ENCODE assay signal across 10 cellular contexts in the genomic region with DNA sequence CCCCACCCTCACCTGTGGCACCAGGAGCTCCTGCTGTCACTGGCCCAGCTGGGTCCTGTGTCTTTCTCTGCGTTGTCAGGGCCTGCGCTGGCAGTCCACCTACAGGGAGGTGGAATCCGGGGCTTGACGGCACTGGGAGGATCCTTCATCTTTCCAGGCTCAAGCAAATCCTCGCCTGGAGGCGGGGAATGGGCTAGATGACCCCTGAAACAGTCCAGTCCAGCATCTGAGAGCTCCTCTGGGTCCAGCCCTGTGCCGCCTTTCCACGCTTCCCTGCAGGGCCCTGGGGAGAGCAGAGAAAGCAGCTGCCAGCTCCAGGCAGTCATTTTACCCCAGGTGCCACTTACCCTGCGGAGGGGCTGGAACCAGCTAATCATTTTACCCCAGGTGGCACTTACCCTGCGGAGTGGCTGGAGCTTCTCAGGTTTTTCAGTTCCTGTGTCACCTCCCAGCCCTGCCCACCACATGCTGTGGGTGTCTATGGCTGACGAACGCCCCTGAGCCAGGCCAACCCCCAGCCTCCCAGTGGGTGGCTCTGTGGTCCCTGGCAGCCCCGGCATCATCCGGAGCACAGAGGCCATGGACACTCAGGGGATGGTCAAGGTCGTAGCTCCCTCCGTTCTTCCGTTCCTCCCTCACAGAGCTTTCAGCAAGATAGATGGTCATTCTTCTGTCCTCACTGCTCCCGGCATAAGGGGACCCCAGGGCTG. TPM values are rescaled to one million over a fixed set of nuclear protein-coding genes. Genes with fewer than 3 reads are reported as not detected.
DNase-seq lines count a peak whose midpoint lies in the region; ATAC-seq and TF ChIP-seq lines count a peak whose summit lies in the region.
"Had no signal": no experiment of that assay in that cellular context is flagged by ENCODE, and none has a peak within 500 bp of the region (broad histone marks: within the 10 kb centered on the region; RNA-seq: fewer than 3 reads in every experiment).

No MANE protein-coding gene starts in this region.

- H3K27ac Mint-ChIP-seq in nephron progenitor cell: no peak overlapping the region
- H3K27ac Mint-ChIP-seq: activated CD4-positive, alpha-beta memory T cell treated with anti-CD3 and anti-CD28 coated beads, Interleukin-2, amount 10 ng/mL, durations not matched to agents 7 days and 5 days had no signal

- TF ChIP-seq POLR2A in breast epithelium (IDR thresholded peaks at IDR 0.05): no peak

- DNase-seq in NCI-H128 (lab: John Stamatoyannopoulos, UW; ENCODE audit: unreplicated experiment) (peak; percentile 17), nephron progenitor cell (peak; percentile 18), HCEC 1CT (no peak), breast epithelium (ENCODE audit: low spot score in 2 of 2) (no peak)
- DNase-seq: amniotic stem cell, Caco-2 had no signal

- H3K4me2 ChIP-seq in DOHH2 (ENCODE audit: low read length): peak overlapping the region; percentile 96; the same call in 1 of the 2 replicates

- no peaks in the 10 kb centered on the region for H4K20me1 ChIP-seq in DOHH2 (ENCODE audit: control insufficient read depth, insufficient read depth, low read depth, low read length)

- H3K4me3 ChIP-seq in DOHH2 (ENCODE audit: low read length): 0 out of 2 replicates have a peak overlapping the region, but pooled peaks have one; percentile 80
- H3K4me3 ChIP-seq in breast epithelium: no peak overlapping the region

- peaks cover 49% of the 10 kb centered on the region for H3K27me3 Mint-ChIP-seq in nephron progenitor cell (ENCODE audit: low read depth, poor library complexity)

- intact Hi-C loops in breast epithelium (cut with DNase I; ENCODE audit: low total_unique reads): no loop called here

- H3K9me3 Mint-ChIP-seq in nephron progenitor cell: no peaks in the 10 kb centered on the region
- H3K9me3 Mint-ChIP-seq: activated CD4-positive, alpha-beta memory T cell treated with anti-CD3 and anti-CD28 coated beads, Interleukin-2, amount 10 ng/mL, durations not matched to agents 7 days and 5 days had no signal

- no peak for ATAC-seq in HG03159 (IDR thresholded peaks at IDR 0.05; ENCODE audit: unreplicated experiment)

- H3K4me3 Mint-ChIP-seq in nephron progenitor cell: peak overlapping the region; percentile 81

- H3K4me1 ChIP-seq in DOHH2 (ENCODE audit: control insufficient read depth, low read length) (peaks cover 34% of the 10 kb centered on the region), breast epithelium (no peaks in the 10 kb centered on the region)

- H3F3A ChIP-seq in DOHH2 (ENCODE audit: control insufficient read depth, insufficient read depth): peaks cover 9% of the 10 kb centered on the region; the same call in 1 of the 2 replicates

- no peak for TF ChIP-seq CTCF in DOHH2 (IDR thresholded peaks at IDR 0.05; ENCODE audit: low read depth, low read length, poor library complexity, severe bottlenecking)
- no peak for TF ChIP-seq CTCF in nephron progenitor cell (IDR thresholded peaks at IDR 0.05)
- no peak for TF ChIP-seq CTCF in breast epithelium (IDR thresholded peaks at IDR 0.05)

- peaks cover 31% of the 10 kb centered on the region for H3K4me1 Mint-ChIP-seq in nephron progenitor cell

- H3K36me3 ChIP-seq in DOHH2 (ENCODE audit: control insufficient read depth, low read length): no peaks in the 10 kb centered on the region
- H3K36me3 ChIP-seq in breast epithelium: no peaks in the 10 kb centered on the region

- H3K36me3 Mint-ChIP-seq in nephron progenitor cell (ENCODE audit: low read depth): no peaks in the 10 kb centered on the region

- H3K27me3 ChIP-seq in DOHH2 (ENCODE audit: control insufficient read depth, low read length): peaks cover 18% of the 10 kb centered on the region
- H3K27me3 ChIP-seq in breast epithelium: peaks cover 0 to 40% of the 10 kb centered on the region in 2 donors

- no peaks in the 10 kb centered on the region for H3K9me2 ChIP-seq in DOHH2 (replicated peaks; ENCODE audit: control insufficient read depth, low read length)

- H3K27ac ChIP-seq in DOHH2 (ENCODE audit: low read depth, low read length) (no peak overlapping the region), angular gyrus (ENCODE audit: low read depth, low read length) (peak overlapping the region; percentile 65), breast epithelium (no peak overlapping the region)

- no peaks in the 10 kb centered on the region for H3K9me3 ChIP-seq in DOHH2 (ENCODE audit: control insufficient read depth, insufficient read depth, low read length)
- H3K9me3 ChIP-seq in breast epithelium: no peaks in the 10 kb centered on the region
- H3K9me3 ChIP-seq: Caco-2 had no signal

- H3K79me2 ChIP-seq in DOHH2 (ENCODE audit: control insufficient read depth, low read length): peaks cover 13% of the 10 kb centered on the region

RNA-seq across cellular contexts. Expression of gene ADIPOQ, which starts 17.9 kb away (rescaled TPM):
- 1,000 to 10,000 TPM in 1 of 3 donors, 100 to 1,000 TPM in 2; 137 to 2,151 (median 208) TPM for total RNA-seq in breast epithelium
- total RNA-seq: activated CD4-positive, alpha-beta memory T cell treated with anti-CD3 and anti-CD28 coated beads, Interleukin-2, amount 10 ng/mL, durations not matched to agents 7 days and 5 days; Caco-2 had no signal

RNA-seq across cellular contexts. Expression of gene RFC4, which starts 18.3 kb away (rescaled TPM):
- 10 to 100 TPM in 2 of 3 donors, 1 to 10 TPM in 1; 8.5 to 14.5 (median 10.8) TPM for total RNA-seq in breast epithelium

RNA-seq across cellular contexts. Expression of gene EIF4A2, which starts 41.2 kb away (rescaled TPM):
- 100 to 1,000 TPM; 264 to 592 (median 493) TPM for total RNA-seq in breast epithelium

Comparison
In these comparisons a context has a peak if more than half of its experiments do, and no peak if none do; other contexts are left out.
1. DNase-seq: peak in NCI-H128 (single experiment) and nephron progenitor cell (single experiment); none in HCEC 1CT (single experiment) and breast epithelium (0 of 2).